ENCODE assay signal across 19 cellular contexts in the genomic region with DNA sequence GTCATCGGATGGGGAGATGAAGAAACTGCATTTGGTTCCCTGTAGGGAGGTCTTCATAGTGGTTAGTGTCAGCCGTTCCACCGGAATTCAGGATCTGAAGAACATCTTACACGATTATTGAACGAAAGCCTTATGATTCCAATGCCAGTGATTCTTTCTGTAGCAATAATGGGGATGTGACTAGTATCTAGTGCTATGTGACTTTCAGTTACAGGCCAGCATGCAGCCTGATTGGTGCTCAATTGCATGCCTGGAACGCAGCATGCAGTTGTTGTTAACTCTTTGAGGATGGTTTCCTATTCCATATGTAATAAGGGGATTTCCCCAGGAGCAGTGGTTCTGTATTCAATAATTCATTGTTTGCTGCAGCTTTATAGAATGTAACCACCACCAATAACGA.
DNase-seq lines count a peak whose midpoint lies in the region; ATAC-seq, FAIRE-seq and TF ChIP-seq lines count a peak whose summit lies in the region.
"Had no signal": no experiment of that assay in that cellular context is flagged by ENCODE, and none has a peak within 500 bp of the region (broad histone marks: within the 10 kb centered on the region; RNA-seq: fewer than 3 reads in every experiment).

No MANE protein-coding gene starts in this region.

- peak overlapping the region; percentile 37 to 71 for H3K27ac Mint-ChIP-seq in natural killer cell
- peak overlapping the region in 1 of 2 donors; percentile 20 for H3K27ac Mint-ChIP-seq in natural killer cell treated with Interleukin-12 subunit alpha and Interleukin-12 subunit beta and Interleukin-15 and Interleukin-18, amount 100 ng/mL, for 72 hours
- no peak overlapping the region for H3K27ac Mint-ChIP-seq in astrocyte (ENCODE audit: unreplicated experiment)
- peak overlapping the region; percentile 10 for H3K27ac Mint-ChIP-seq in stimulated activated naive B cell treated with anti-CD40 and anti-IgM and Interleukin-4, amounts not matched to agents 10 μg/mL and 1 μg/mL and 100 μg/mL, for 72 hours
- no peak overlapping the region for H3K27ac Mint-ChIP-seq in mesothelial cell of epicardium

- no peak overlapping the region for H3K4me2 ChIP-seq in astrocyte (ENCODE audit: low read length)

- H3K36me3 ChIP-seq in astrocyte (ENCODE audit: insufficient read depth, low read length) = peaks cover 46% of the 10 kb centered on the region

- peaks cover 35% of the 10 kb centered on the region for H3K36me3 Mint-ChIP-seq in natural killer cell
- peaks cover 61% of the 10 kb centered on the region for H3K36me3 Mint-ChIP-seq in natural killer cell treated with Interleukin-12 subunit alpha and Interleukin-12 subunit beta and Interleukin-15 and Interleukin-18, amount 100 ng/mL, for 72 hours
- H3K36me3 Mint-ChIP-seq in astrocyte (ENCODE audit: low read depth, unreplicated experiment) = peaks cover 46% of the 10 kb centered on the region
- H3K36me3 Mint-ChIP-seq in stimulated activated naive B cell treated with anti-CD40 and anti-IgM and Interleukin-4, amounts not matched to agents 10 μg/mL and 1 μg/mL and 100 μg/mL, for 72 hours = peaks cover 81 to 83% of the 10 kb centered on the region in 2 donors
- peaks cover 68% of the 10 kb centered on the region for H3K36me3 Mint-ChIP-seq in mesothelial cell of epicardium

- no peak overlapping the region for H3K4me3 ChIP-seq in astrocyte (ENCODE audit: insufficient read depth, low read depth, low read length)
- H3K4me3 ChIP-seq in lower leg skin (ENCODE audit: low read depth, poor library complexity, severe bottlenecking) = no peak overlapping the region
- H3K4me3 ChIP-seq: GM12878, GM23248 had no signal

- no peaks in the 10 kb centered on the region for H3K79me2 ChIP-seq in astrocyte (ENCODE audit: insufficient read depth, low read length)

- TF ChIP-seq CTCF in natural killer cell (IDR thresholded peaks at IDR 0.05) (no peak), astrocyte (IDR thresholded peaks at IDR 0.05; ENCODE audit: insufficient read depth, low read depth, low read length) (no peak), mesothelial cell of epicardium (IDR thresholded peaks at IDR 0.05; ENCODE audit: unreplicated experiment) (no peak), lower leg skin (IDR thresholded peaks at IDR 0.05) (no peak)

- ATAC-seq in natural killer cell (no peak), GM19328 (IDR thresholded peaks at IDR 0.05; ENCODE audit: unreplicated experiment) (no peak)
- no peak for ATAC-seq in natural killer cell treated with Interleukin-12 subunit alpha and Interleukin-12 subunit beta and Interleukin-15 and Interleukin-18, amount 100 ng/mL, for 72 hours
- no peak for ATAC-seq in stimulated activated naive B cell treated with anti-CD40 and anti-IgM and Interleukin-4, amounts not matched to agents 10 μg/mL and 1 μg/mL and 100 μg/mL, for 72 hours (replicated peaks)
- ATAC-seq: GM12878 had no signal

- no peaks in the 10 kb centered on the region for H3K27me3 ChIP-seq in astrocyte (ENCODE audit: insufficient read depth, low read length)

- H3K27me3 Mint-ChIP-seq in natural killer cell (ENCODE audit: low read depth in 2 of 2) = no peaks in the 10 kb centered on the region
- H3K27me3 Mint-ChIP-seq in natural killer cell treated with Interleukin-12 subunit alpha and Interleukin-12 subunit beta and Interleukin-15 and Interleukin-18, amount 100 ng/mL, for 72 hours = no peaks in the 10 kb centered on the region
- no peaks in the 10 kb centered on the region for H3K27me3 Mint-ChIP-seq in astrocyte (ENCODE audit: low read depth, unreplicated experiment)
- H3K27me3 Mint-ChIP-seq in stimulated activated naive B cell treated with anti-CD40 and anti-IgM and Interleukin-4, amounts not matched to agents 10 μg/mL and 1 μg/mL and 100 μg/mL, for 72 hours = no peaks in the 10 kb centered on the region
- no peaks in the 10 kb centered on the region for H3K27me3 Mint-ChIP-seq in mesothelial cell of epicardium (ENCODE audit: low read depth)
- H3K27me3 Mint-ChIP-seq: CD4-positive, alpha-beta memory T cell had no signal

- no peak overlapping the region for H2AFZ ChIP-seq in astrocyte (ENCODE audit: low read depth, low read length)
- H2AFZ ChIP-seq: GM23248 had no signal

- H3K4me1 ChIP-seq in astrocyte (ENCODE audit: insufficient read depth, low read length) = no peaks in the 10 kb centered on the region
- H3K4me1 ChIP-seq: Caco-2 had no signal

- no peak for TF ChIP-seq POLR2A in lower leg skin (IDR thresholded peaks at IDR 0.05)

- WGBS in lower leg skin, 2 donors = 90 to 92% methylated on average over 7 of the region's 7 CpGs

- FAIRE-seq in astrocyte (lab: Jason Lieb, UNC) = no peak
- FAIRE-seq: GM12878, H1 had no signal

- no peaks in the 10 kb centered on the region for H3K9me3 ChIP-seq in astrocyte (ENCODE audit: insufficient read depth, low read depth, low read length)
- H3K9me3 ChIP-seq: Caco-2 had no signal

- H3K4me3 Mint-ChIP-seq in natural killer cell (no peak overlapping the region), astrocyte (ENCODE audit: unreplicated experiment) (peak overlapping the region; percentile 23), mesothelial cell of epicardium (no peak overlapping the region)
- H3K4me3 Mint-ChIP-seq in natural killer cell treated with Interleukin-12 subunit alpha and Interleukin-12 subunit beta and Interleukin-15 and Interleukin-18, amount 100 ng/mL, for 72 hours = no peak overlapping the region
- no peak overlapping the region for H3K4me3 Mint-ChIP-seq in stimulated activated naive B cell treated with anti-CD40 and anti-IgM and Interleukin-4, amounts not matched to agents 10 μg/mL and 1 μg/mL and 100 μg/mL, for 72 hours

- no peak overlapping the region for H3K27ac ChIP-seq in astrocyte (ENCODE audit: low read depth, low read length)
- H3K27ac ChIP-seq: GM23248 had no signal

- no peaks in the 10 kb centered on the region for H3K9me3 Mint-ChIP-seq in natural killer cell
- H3K9me3 Mint-ChIP-seq in natural killer cell treated with Interleukin-12 subunit alpha and Interleukin-12 subunit beta and Interleukin-15 and Interleukin-18, amount 100 ng/mL, for 72 hours = no peaks in the 10 kb centered on the region
- H3K9me3 Mint-ChIP-seq in astrocyte (ENCODE audit: unreplicated experiment) = peaks cover 5% of the 10 kb centered on the region
- peaks cover 0 to 7% of the 10 kb centered on the region in 2 donors for H3K9me3 Mint-ChIP-seq in stimulated activated naive B cell treated with anti-CD40 and anti-IgM and Interleukin-4, amounts not matched to agents 10 μg/mL and 1 μg/mL and 100 μg/mL, for 72 hours
- peaks cover 6% of the 10 kb centered on the region for H3K9me3 Mint-ChIP-seq in mesothelial cell of epicardium
- H3K9me3 Mint-ChIP-seq: CD4-positive, alpha-beta memory T cell had no signal

- intact Hi-C loops in natural killer cell (cut with micrococcal nuclease) (no loop called here), lower leg skin (cut with DNase I; ENCODE audit: low total_unique reads) (no loop called here)

- peaks cover 8% of the 10 kb centered on the region for H4K20me1 ChIP-seq in astrocyte (ENCODE audit: insufficient read depth, low read length)

- DNase-seq in natural killer cell (no peak), astrocyte (ENCODE audit: low read depth) (no peak), iris pigment epithelial cell (ENCODE audit: low read depth) (peak; percentile 19), mesothelial cell of epicardium (ENCODE audit: low spot score in 2 of 2, unreplicated experiment in 2 of 2) (no peak), lower leg skin (ENCODE audit: low spot score in 2 of 2) (no peak)
- no peak for DNase-seq in natural killer cell treated with Interleukin-12 subunit alpha and Interleukin-12 subunit beta and Interleukin-15 and Interleukin-18, amount 100 ng/mL, for 72 hours (ENCODE audit: low spot score)
- no peak for DNase-seq in stimulated activated naive B cell treated with anti-CD40 and anti-IgM and Interleukin-4, amounts not matched to agents 10 μg/mL and 1 μg/mL and 100 μg/mL, for 72 hours
- DNase-seq: C1 segment of cervical spinal cord; Caco-2; CD4-positive, alpha-beta memory T cell; DMS153; EL; GDM1; GM23248; H7; HCEC 1CT had no signal

- H3K4me1 Mint-ChIP-seq in natural killer cell (peaks cover 34 to 43% of the 10 kb centered on the region in 2 donors), astrocyte (ENCODE audit: low read depth, unreplicated experiment) (peaks cover 26% of the 10 kb centered on the region), mesothelial cell of epicardium (no peaks in the 10 kb centered on the region)
- peaks cover 31 to 56% of the 10 kb centered on the region in 2 donors for H3K4me1 Mint-ChIP-seq in natural killer cell treated with Interleukin-12 subunit alpha and Interleukin-12 subunit beta and Interleukin-15 and Interleukin-18, amount 100 ng/mL, for 72 hours (ENCODE audit: low read depth in 2 of 2)
- H3K4me1 Mint-ChIP-seq in stimulated activated naive B cell treated with anti-CD40 and anti-IgM and Interleukin-4, amounts not matched to agents 10 μg/mL and 1 μg/mL and 100 μg/mL, for 72 hours = peaks cover 0 to 10% of the 10 kb centered on the region in 2 donors

- H3K9ac ChIP-seq in astrocyte (ENCODE audit: low read length) = no peak overlapping the region
- H3K9ac ChIP-seq: GM23248 had no signal

Comparison
In these comparisons a context has a peak if more than half of its experiments do, and no peak if none do; other contexts are left out.
1. H3K27ac Mint-ChIP-seq: peak in natural killer cell (2 of 2) and stimulated activated naive B cell treated with anti-CD40 and anti-IgM and Interleukin-4, amounts not matched to agents 10 μg/mL and 1 μg/mL and 100 μg/mL, for 72 hours (single experiment); none in astrocyte (single experiment) and mesothelial cell of epicardium (single experiment).